24 cellular contexts compared by ENCODE assay signal in the genomic region with DNA sequence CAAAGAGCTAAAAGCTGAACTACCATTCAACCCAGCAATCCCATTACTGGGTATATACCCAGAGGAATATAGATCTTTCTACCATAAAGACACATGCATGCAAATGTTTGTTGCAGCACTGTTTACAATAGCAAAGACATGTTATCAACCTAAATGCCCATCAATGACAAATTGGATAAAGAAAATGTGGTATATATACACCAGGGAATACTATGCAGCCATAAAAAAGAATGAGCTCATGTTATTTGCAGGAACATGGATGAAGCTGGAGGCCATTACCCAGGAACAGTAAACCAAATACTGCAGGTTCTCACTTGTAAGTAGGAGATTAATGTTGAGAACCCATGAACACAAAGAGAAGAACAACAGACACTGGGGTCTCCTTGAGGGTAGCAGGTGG.
"Had no signal": no experiment of that assay in that cellular context is flagged by ENCODE, and none has a peak within 500 bp of the region (broad histone marks: within the 10 kb centered on the region; RNA-seq: fewer than 3 reads in every experiment).

No MANE protein-coding gene starts in this region.

- H3K36me3 ChIP-seq: colonic mucosa, esophagus muscularis mucosa, gastroesophageal sphincter, heart left ventricle, left lung, lower lobe of right lung had no signal

- H3K79me2 ChIP-seq: hepatocyte had no signal

- H3K9me3 ChIP-seq: colonic mucosa, lower lobe of right lung had no signal

- H3K4me1 Mint-ChIP-seq: naive B cell; naive thymus-derived CD8-positive, alpha-beta T cell had no signal

- H3K4me2 ChIP-seq: hepatocyte had no signal

- H3K27me3 ChIP-seq: colonic mucosa, esophagus muscularis mucosa, foreskin keratinocyte, gastroesophageal sphincter, heart left ventricle, left lung had no signal

- H3K27ac ChIP-seq: colonic mucosa, esophagus muscularis mucosa, foreskin keratinocyte, gastroesophageal sphincter, heart left ventricle, hepatocyte, left lung, lower lobe of right lung had no signal

- H3K27me3 Mint-ChIP-seq: dendritic cell treated with granulocyte-macrophage colony-stimulating factor and Interleukin-4, amounts not matched to agents 40 ng/mL and 50 ng/mL, for 4 days; effector memory CD8-positive, alpha-beta T cell; naive B cell; naive thymus-derived CD8-positive, alpha-beta T cell had no signal

- DNase-seq: colonic mucosa; cortex of kidney; effector CD8-positive, alpha-beta T cell; effector memory CD8-positive, alpha-beta T cell; foreskin keratinocyte; heart left ventricle; hypothalamus; left cardiac atrium; left lung; left ventricle myocardium superior; lower lobe of right lung; mesenchymal stem cell; mucosa of descending colon; naive B cell; naive thymus-derived CD8-positive, alpha-beta T cell had no signal

- H3K4me3 Mint-ChIP-seq: dendritic cell treated with granulocyte-macrophage colony-stimulating factor and Interleukin-4, amounts not matched to agents 40 ng/mL and 50 ng/mL, for 4 days; effector memory CD8-positive, alpha-beta T cell; mesothelial cell of epicardium; naive B cell; naive thymus-derived CD8-positive, alpha-beta T cell had no signal

- H2AFZ ChIP-seq: hepatocyte had no signal

- H3K4me3 ChIP-seq: colonic mucosa, esophagus muscularis mucosa, gastroesophageal sphincter, heart left ventricle, hepatocyte, left lung, lower lobe of right lung, mucosa of descending colon had no signal

- H3K4me1 ChIP-seq: colonic mucosa, esophagus muscularis mucosa, foreskin keratinocyte, gastroesophageal sphincter, heart left ventricle, left lung, lower lobe of right lung had no signal

- H3K27ac Mint-ChIP-seq: dendritic cell treated with granulocyte-macrophage colony-stimulating factor and Interleukin-4, amounts not matched to agents 40 ng/mL and 50 ng/mL, for 4 days; effector memory CD8-positive, alpha-beta T cell; mesothelial cell of epicardium; naive B cell; naive thymus-derived CD8-positive, alpha-beta T cell had no signal

- ATAC-seq: effector memory CD8-positive, alpha-beta T cell; foreskin keratinocyte; gastroesophageal sphincter; heart left ventricle; left cardiac atrium; left lung; left ventricle myocardium superior; lower lobe of right lung; mucosa of descending colon; naive thymus-derived CD8-positive, alpha-beta T cell had no signal

- H3K36me3 Mint-ChIP-seq: naive B cell had no signal

- FAIRE-seq: endothelial cell of umbilical vein, frontal cortex, islet of Langerhans, keratinocyte had no signal
